Comparison of ENCODE assay signal across 24 cellular contexts in the genomic region with DNA sequence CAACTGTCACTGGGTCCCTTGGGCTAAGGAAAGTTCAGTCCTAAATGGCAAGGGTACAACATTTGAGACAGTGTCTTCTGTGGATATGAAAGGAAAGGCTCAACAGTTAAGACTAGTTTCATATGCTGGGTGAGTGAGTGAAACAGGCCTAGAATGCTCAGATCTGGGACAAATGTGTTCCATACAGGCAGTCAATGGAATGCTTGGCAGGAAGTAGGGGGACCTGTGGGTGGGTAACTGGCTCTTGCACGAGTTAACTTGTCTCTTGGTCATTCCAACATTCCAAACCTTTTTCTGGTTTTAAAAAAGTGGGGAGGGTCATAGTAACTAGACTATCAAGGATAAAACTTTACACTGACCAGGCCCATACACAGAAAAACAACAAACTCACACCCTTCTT. TPM values are rescaled to one million over a fixed set of nuclear protein-coding genes. Genes with fewer than 3 reads are reported as not detected.
DNase-seq lines count a peak whose midpoint lies in the region; ATAC-seq, FAIRE-seq and TF ChIP-seq lines count a peak whose summit lies in the region.
"Had no signal": no experiment of that assay in that cellular context is flagged by ENCODE, and none has a peak within 500 bp of the region (broad histone marks: within the 10 kb centered on the region; RNA-seq: fewer than 3 reads in every experiment).

No MANE protein-coding gene starts in this region.

- no peaks in the 10 kb centered on the region for H3K9me3 ChIP-seq in astrocyte (ENCODE audit: insufficient read depth, low read depth, low read length)
- H3K9me3 ChIP-seq: Caco-2 had no signal

- no peaks in the 10 kb centered on the region for H3K79me2 ChIP-seq in astrocyte (ENCODE audit: insufficient read depth, low read length)

- peaks cover 68% of the 10 kb centered on the region for H3K36me3 Mint-ChIP-seq in astrocyte (ENCODE audit: low read depth, unreplicated experiment)

- H3K4me1 ChIP-seq in astrocyte (ENCODE audit: insufficient read depth, low read length): no peaks in the 10 kb centered on the region
- H3K4me1 ChIP-seq: Caco-2 had no signal

- FAIRE-seq in astrocyte (lab: Jason Lieb, UNC): no peak
- FAIRE-seq: A204.1, D721Med, GM12878, H54, HTR-8/SVneo had no signal

- DNase-seq in GM03348 (ENCODE audit: low spot score) (peak; percentile 51), astrocyte (ENCODE audit: low read depth) (peak; percentile 49), fibroblast of the aortic adventitia (ENCODE audit: low read depth) (peak; percentile 6), foreskin melanocyte (no peak), NCI-H2227 (lab: John Stamatoyannopoulos, UW; ENCODE audit: unreplicated experiment) (no peak)
- DNase-seq: ACHN; AML-193; Caco-2; CD4-positive, alpha-beta T cell; DMS79; GF-D8; HCEC 1CT; IMR-90 had no signal

- no peak overlapping the region for H2AFZ ChIP-seq in astrocyte (ENCODE audit: low read depth, low read length)
- H2AFZ ChIP-seq: GM23338 had no signal

- H3K4me3 Mint-ChIP-seq in astrocyte (ENCODE audit: unreplicated experiment): peak overlapping the region; percentile 18
- H3K4me3 Mint-ChIP-seq: CD4-positive, alpha-beta T cell; GM23338 had no signal

- H3K27ac ChIP-seq in astrocyte (ENCODE audit: low read depth, low read length): no peak overlapping the region
- H3K27ac ChIP-seq: C4-2B had no signal

- H4K20me1 ChIP-seq in astrocyte (ENCODE audit: insufficient read depth, low read length): peaks cover 20% of the 10 kb centered on the region

- H3K9me3 Mint-ChIP-seq in astrocyte (ENCODE audit: unreplicated experiment): no peaks in the 10 kb centered on the region
- H3K9me3 Mint-ChIP-seq: CD4-positive, alpha-beta T cell; GM23338 had no signal

- no peak overlapping the region for H3K4me2 ChIP-seq in astrocyte (ENCODE audit: low read length)
- H3K4me2 ChIP-seq: GM23338 had no signal

- no peaks in the 10 kb centered on the region for H3K27me3 ChIP-seq in astrocyte (ENCODE audit: insufficient read depth, low read length)

- ATAC-seq in GM19395 (IDR thresholded peaks at IDR 0.05; ENCODE audit: unreplicated experiment) (no peak), GM21576 (IDR thresholded peaks at IDR 0.05; ENCODE audit: unreplicated experiment) (no peak)
- ATAC-seq: GM12878, GM23338, K562 had no signal

- H3K4me3 ChIP-seq in astrocyte (ENCODE audit: insufficient read depth, low read depth, low read length) (no peak overlapping the region), fibroblast of the aortic adventitia (ENCODE audit: low read depth, low read length) (no peak overlapping the region)
- H3K4me3 ChIP-seq: GM12878, GM23338, K562 had no signal

- peaks cover 50% of the 10 kb centered on the region for H3K36me3 ChIP-seq in astrocyte (ENCODE audit: insufficient read depth, low read length)

- H3K9ac ChIP-seq in astrocyte (ENCODE audit: low read length): no peak overlapping the region

- no peak for TF ChIP-seq CTCF in astrocyte (IDR thresholded peaks at IDR 0.05; ENCODE audit: insufficient read depth, low read depth, low read length)
- TF ChIP-seq CTCF in fibroblast of the aortic adventitia (IDR thresholded peaks at IDR 0.05; ENCODE audit: insufficient read depth, low read length): no peak

- peak overlapping the region; percentile 82 for H3K27ac Mint-ChIP-seq in astrocyte (ENCODE audit: unreplicated experiment)
- H3K27ac Mint-ChIP-seq: CD4-positive, alpha-beta T cell; GM23338 had no signal

- no peaks in the 10 kb centered on the region for H3K27me3 Mint-ChIP-seq in astrocyte (ENCODE audit: low read depth, unreplicated experiment)
- H3K27me3 Mint-ChIP-seq: CD4-positive, alpha-beta T cell had no signal

- peaks cover 22% of the 10 kb centered on the region for H3K4me1 Mint-ChIP-seq in astrocyte (ENCODE audit: low read depth, unreplicated experiment)

RNA-seq across cellular contexts. Expression of a gene that starts 17.8 kb away (rescaled TPM):
- not detected in 2 replicates for total RNA-seq in astrocyte
- total RNA-seq in fibroblast of the aortic adventitia (ENCODE audit: low replicate concordance): not detected in 2 replicates
- total RNA-seq: Caco-2; CD4-positive, alpha-beta T cell; Daoy; GM12878; GM23338; IMR-90; K562 had no signal

Comparison
In these comparisons a context has a peak if more than half of its experiments do, and no peak if none do; other contexts are left out.
1. DNase-seq: peak in GM03348 (single experiment), astrocyte (single experiment) and fibroblast of the aortic adventitia (single experiment); none in foreskin melanocyte (single experiment) and NCI-H2227 (single experiment).